Comparison of ENCODE assay signal across 8 cellular contexts in the genomic region with DNA sequence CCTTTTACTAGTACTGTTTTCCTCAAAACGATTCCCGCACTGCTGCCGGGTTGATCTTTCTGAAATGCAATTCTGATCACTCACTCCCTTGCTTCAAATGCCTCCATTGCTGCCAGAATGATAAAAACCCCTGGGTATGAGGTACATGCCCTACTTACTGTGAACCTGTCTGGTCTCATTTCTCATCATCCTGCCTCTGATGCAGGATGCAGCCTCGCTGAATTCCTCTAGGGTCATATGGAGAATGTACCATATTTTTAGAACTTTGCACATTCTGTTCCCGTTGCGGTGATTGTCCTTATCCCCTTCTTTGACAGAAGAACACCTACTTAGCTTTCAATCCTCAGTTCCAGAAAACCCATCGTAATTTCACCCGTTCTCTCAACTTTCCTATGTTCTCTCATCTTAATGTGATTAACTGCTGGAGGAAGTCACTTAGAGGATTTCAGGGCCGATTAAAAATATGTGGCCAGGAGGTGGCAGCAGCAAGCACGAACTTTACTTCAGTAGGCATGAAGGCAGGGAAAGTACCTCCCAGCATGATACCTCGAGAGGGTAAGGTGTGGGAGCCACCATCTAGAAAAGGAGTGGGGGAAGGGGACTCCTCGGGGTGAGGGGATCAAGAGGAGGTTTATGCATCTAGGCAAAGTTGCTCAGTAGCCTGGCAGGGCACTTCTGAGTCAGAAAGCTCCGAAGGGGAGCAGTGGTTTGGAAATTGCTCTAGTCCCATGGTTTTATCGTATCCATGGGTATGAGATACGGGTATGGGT.
DNase-seq lines count a peak whose midpoint lies in the region; ATAC-seq and TF ChIP-seq lines count a peak whose summit lies in the region.

No MANE protein-coding gene starts in this region.

- no peak overlapping the region for H3K27ac ChIP-seq in GM23338 (ENCODE audit: low read depth)

- peaks cover 28% of the 10 kb centered on the region for H3K4me1 ChIP-seq in GM23338 (ENCODE audit: insufficient read depth)

- no peaks in the 10 kb centered on the region for H3K36me3 ChIP-seq in GM23338 (ENCODE audit: insufficient read depth)

- H3K4me2 ChIP-seq in GM23338, result no peak overlapping the region

- ATAC-seq in GM23338 (peak; percentile 93), HG03571 (IDR thresholded peaks at IDR 0.05; ENCODE audit: unreplicated experiment) (no peak)

- DNase-seq in NCI-H146 (lab: John Stamatoyannopoulos, UW), result peak; percentile 3
- DNase-seq in NCI-H146 treated with DMSO at 0.1 percent for 48 hours (lab: John Stamatoyannopoulos, UW; ENCODE audit: unreplicated experiment), result no peak
- DNase-seq in GM23338 (ENCODE audit: low spot score), result peak; percentile 91
- peak; percentile 4 for DNase-seq in NCI-H1436 treated with DMSO at 0.1 percent for 48 hours (lab: John Stamatoyannopoulos, UW)
- DNase-seq in activated naive CD4-positive, alpha-beta T cell treated with anti-CD3 and anti-CD28 coated beads, Interleukin-2, amount 50 U/mL, for 16 hours, result peak; percentile 17
- DNase-seq in hypothalamus (lab: John Stamatoyannopoulos, UW), result peak in 39 of 51 donors; percentile 0 to 73 (median 19)
- DNase-seq in smooth muscle cell of the brain vasculature (ENCODE audit: low read depth, low spot score), result peak; percentile 36

- peaks cover 2% of the 10 kb centered on the region for H3K27me3 Mint-ChIP-seq in GM23338 (ENCODE audit: insufficient read depth, low read depth, poor library complexity)

- no peak overlapping the region for H3K27ac Mint-ChIP-seq in GM23338

- H3K4me3 Mint-ChIP-seq in GM23338, result no peak overlapping the region

- TF ChIP-seq CTCF in GM23338 (conservative IDR thresholded peaks at IDR 0.05; ENCODE audit: low read depth in 2 of 2), result peak; percentile 81 to 90

- no peak overlapping the region for H2AFZ ChIP-seq in GM23338

- peaks cover 4% of the 10 kb centered on the region; the same call in 1 of the 3 replicates for H3K36me3 Mint-ChIP-seq in GM23338 (ENCODE audit: low read depth)

- H3K9me3 Mint-ChIP-seq in GM23338, result no peaks in the 10 kb centered on the region

- H3F3A ChIP-seq in GM23338 (replicated peaks; ENCODE audit: low read depth), result no peaks in the 10 kb centered on the region

- H3K79me2 ChIP-seq in GM23338 (replicated peaks; ENCODE audit: insufficient read depth), result no peaks in the 10 kb centered on the region

- peaks cover 42% of the 10 kb centered on the region for H3K4me1 Mint-ChIP-seq in GM23338

- H4K20me1 ChIP-seq in GM23338 (replicated peaks; ENCODE audit: insufficient read depth), result no peaks in the 10 kb centered on the region

- no peaks in the 10 kb centered on the region for H3K9me2 ChIP-seq in GM23338 (ENCODE audit: insufficient read depth)

- H3K27me3 ChIP-seq in GM23338 (ENCODE audit: insufficient read depth), result no peaks in the 10 kb centered on the region

- no peak overlapping the region for H3K4me3 ChIP-seq in GM23338

TF ChIP-seq in GM23338, 12 proteins besides CTCF, POLR2A, EP300 and RAD21:
- no peak for TF ChIP-seq CREB1 (CRISPR knock-in tag; IDR thresholded peaks at IDR 0.05; ENCODE audit: low read depth)
- no peak for TF ChIP-seq JUNB (IDR thresholded peaks at IDR 0.05; ENCODE audit: unreplicated experiment)
- no peak for TF ChIP-seq EZH2 (IDR thresholded peaks at IDR 0.05; ENCODE audit: low read depth, unreplicated experiment)
- TF ChIP-seq, protein P1, sequence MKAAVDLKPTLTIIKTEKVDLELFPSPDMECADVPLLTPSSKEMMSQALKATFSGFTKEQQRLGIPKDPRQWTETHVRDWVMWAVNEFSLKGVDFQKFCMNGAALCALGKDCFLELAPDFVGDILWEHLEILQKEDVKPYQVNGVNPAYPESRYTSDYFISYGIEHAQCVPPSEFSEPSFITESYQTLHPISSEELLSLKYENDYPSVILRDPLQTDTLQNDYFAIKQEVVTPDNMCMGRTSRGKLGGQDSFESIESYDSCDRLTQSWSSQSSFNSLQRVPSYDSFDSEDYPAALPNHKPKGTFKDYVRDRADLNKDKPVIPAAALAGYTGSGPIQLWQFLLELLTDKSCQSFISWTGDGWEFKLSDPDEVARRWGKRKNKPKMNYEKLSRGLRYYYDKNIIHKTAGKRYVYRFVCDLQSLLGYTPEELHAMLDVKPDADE (IDR thresholded peaks at IDR 0.05), result no peak
TF ChIP-seq in GM23338: peak in this region for 0.
